ENCODE assay signal across 8 cellular contexts in genomic region chrX:65581661-65582339, GRCh38. TPM values are rescaled to one million over a fixed set of nuclear protein-coding genes. Genes with fewer than 3 reads are reported as not detected.
DNase-seq lines count a peak whose midpoint lies in the region; ATAC-seq, FAIRE-seq and TF ChIP-seq lines count a peak whose summit lies in the region.

No MANE protein-coding gene starts in this region.

- no peaks in the 10 kb centered on the region for H3K9me3 ChIP-seq in SK-N-MC (ENCODE audit: low read depth, low read length)
- no peaks in the 10 kb centered on the region for H3K9me3 ChIP-seq in adipocyte (ENCODE audit: control insufficient read depth, low read length)
- H3K9me3 ChIP-seq in heart right ventricle: no peaks in the 10 kb centered on the region

- H3K27me3 ChIP-seq in adipocyte (replicated peaks; ENCODE audit: control insufficient read depth, insufficient read depth, low read length): peaks cover 35% of the 10 kb centered on the region
- H3K27me3 ChIP-seq in heart right ventricle: peaks cover 0 to 58% (median 0%) of the 10 kb centered on the region in 7 donors

- TF ChIP-seq CTCF in LNCAP (IDR thresholded peaks at IDR 0.05): peak; percentile 61
- peak; percentile 46 to 83 (median 72) for TF ChIP-seq CTCF in heart right ventricle (IDR thresholded peaks at IDR 0.05)

- no peak for TF ChIP-seq POLR2A in H54 (IDR thresholded peaks at IDR 0.05; ENCODE audit: low read depth, low read length)

- H3K4me1 ChIP-seq in adipocyte (ENCODE audit: control insufficient read depth, insufficient read depth, low read length): no peaks in the 10 kb centered on the region
- H3K4me1 ChIP-seq in heart right ventricle: peaks cover 0 to 8% (median 0%) of the 10 kb centered on the region in 9 donors

- H3K36me3 ChIP-seq in SK-N-MC (ENCODE audit: insufficient read depth, low read length) (no peaks in the 10 kb centered on the region), adipocyte (ENCODE audit: control insufficient read depth, insufficient read depth, low read length, severe bottlenecking) (no peaks in the 10 kb centered on the region), heart right ventricle (no peaks in the 10 kb centered on the region)

- FAIRE-seq in H54 (lab: Jason Lieb, UNC): peak; percentile 57

- H3K9ac ChIP-seq in SK-N-MC (ENCODE audit: insufficient read length): no peak overlapping the region
- H3K9ac ChIP-seq in adipocyte (ENCODE audit: low read length): no peak overlapping the region

- no peak overlapping the region for H3K27ac ChIP-seq in SK-N-MC
- no peak overlapping the region for H3K27ac ChIP-seq in heart right ventricle

- H3K4me3 ChIP-seq in SK-N-MC: no peak overlapping the region
- no peak overlapping the region for H3K4me3 ChIP-seq in adipocyte (ENCODE audit: low read length)
- H3K4me3 ChIP-seq in heart right ventricle: no peak overlapping the region

- DNase-seq in NCI-H1436 (lab: John Stamatoyannopoulos, UW): peak; percentile 46
- DNase-seq in NCI-H1436 treated with DMSO at 0.1 percent for 48 hours (lab: John Stamatoyannopoulos, UW): no peak
- peak; percentile 31 for DNase-seq in H54 (ENCODE audit: insufficient read length, low spot score)
- DNase-seq in SK-N-MC (ENCODE audit: low read depth, low spot score): peak; percentile 47
- DNase-seq in adipocyte (ENCODE audit: low read depth): peak; percentile 80
- DNase-seq in heart right ventricle: peak in 1 of 2 donors; percentile 61
- peak; percentile 69 for DNase-seq in retina

- WGBS in heart right ventricle, 2 donors: 8 to 9% methylated on average over 12 of the region's 12 CpGs

- intact Hi-C loops in heart right ventricle (cut with DNase I): loop anchor here (1.0 to 10.0 kb wide), 5 partner anchors 405 to 1143 kb away; no protein-coding TSS in a partner anchor

- ATAC-seq in heart right ventricle: peak; percentile 71 to 94 (median 85)

RNA-seq across cellular contexts. Expression of gene LAS1L, which starts 47.2 kb away (rescaled TPM):
- total RNA-seq in heart right ventricle: 10 to 100 TPM; 10.6 to 15.1 (median 14.0) TPM
- polyA plus RNA-seq in heart right ventricle: 10 to 100 TPM; 14.7 to 24.4 TPM
